ENCODE assay signal across 27 cellular contexts in the genomic region with DNA sequence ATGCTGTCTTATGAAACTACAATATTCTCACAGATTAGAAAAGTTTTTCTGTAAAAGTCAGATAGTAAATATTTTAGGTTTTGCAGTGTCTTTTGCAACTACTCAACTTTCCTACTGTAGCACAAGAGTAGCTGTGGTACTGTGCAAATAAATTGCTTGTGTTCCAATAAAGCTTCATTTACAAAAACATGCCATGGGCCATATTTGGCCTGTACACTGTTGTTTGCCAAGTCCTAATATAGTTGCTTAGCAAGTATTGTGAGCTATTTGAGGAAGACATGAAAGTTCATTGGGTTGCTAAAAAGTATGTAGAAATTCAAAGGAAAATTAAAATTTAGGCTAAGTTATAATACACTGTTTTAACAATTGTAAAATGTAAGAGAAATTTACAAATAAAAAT.
"Had no signal": no experiment of that assay in that cellular context is flagged by ENCODE, and none has a peak within 500 bp of the region (broad histone marks: within the 10 kb centered on the region; RNA-seq: fewer than 3 reads in every experiment).

No MANE protein-coding gene starts in this region.

- H3K9me3 Mint-ChIP-seq: stimulated activated memory B cell treated with anti-CD40 and anti-IgM and Interleukin-4, amounts not matched to agents 10 μg/mL and 1 μg/mL and 100 μg/mL, for 72 hours; type B pancreatic cell had no signal

- H3K27me3 Mint-ChIP-seq: stimulated activated memory B cell treated with anti-CD40 and anti-IgM and Interleukin-4, amounts not matched to agents 10 μg/mL and 1 μg/mL and 100 μg/mL, for 72 hours; stimulated activated naive CD8-positive, alpha-beta T cell treated with anti-CD3 and anti-CD28 coated beads, Interleukin-15, Interleukin-2, amounts not matched to agents 100 ng/mL and 50 ng/mL, for 24 hours had no signal

- DNase-seq: stimulated activated CD4-positive, alpha-beta T cell treated with anti-CD3 and anti-CD28 coated beads, Interleukin-2, amount 100 ng/mL, for 48 hours; stimulated activated CD4-positive, alpha-beta T cell treated with anti-CD3 and anti-CD28 coated beads, Interleukin-4, amount 100 ng/mL, for 1 hour; stimulated activated CD4-positive, alpha-beta T cell treated with anti-CD3 and anti-CD28 coated beads, Interleukin-4, amount 100 ng/mL, for 24 hours; stimulated activated CD4-positive, alpha-beta T cell treated with anti-CD3 and anti-CD28 coated beads, Interleukin-4, amount 100 ng/mL, for 4 hours; stimulated activated CD8-positive, alpha-beta memory T cell treated with anti-CD3 and anti-CD28 coated beads, Interleukin-4, amount 100 ng/mL, for 48 hours; stimulated activated naive B cell treated with anti-CD40 and anti-IgM and Interleukin-4, amounts not matched to agents 10 μg/mL and 1 μg/mL and 100 μg/mL, for 72 hours; stimulated activated naive CD4-positive, alpha-beta T cell; stimulated activated naive CD4-positive, alpha-beta T cell treated with Interleukin-2 at 50 U/mL for 16 hours; stimulated activated naive CD8-positive, alpha-beta T cell treated with anti-CD3 and anti-CD28 coated beads, Interleukin-15, Interleukin-2, amounts not matched to agents 100 U/mL and 50 U/mL, for 24 hours; stomach; substantia nigra; testis; thyroid gland; tibial artery; transverse colon; trophoblast cell; upper lobe of left lung; upper lobe of right lung; uterus had no signal

- H3K4me1 ChIP-seq: stomach, suprapubic skin, testis, thyroid gland, tibial nerve, transverse colon, upper lobe of left lung, upper lobe of right lung, uterus, vagina had no signal

- ATAC-seq: stimulated activated effector memory CD8-positive, alpha-beta T cell treated with anti-CD3 and anti-CD28 coated beads, Interleukin-12 subunit alpha, Interleukin-12 subunit beta, amount 100 ng/mL, for 72 hours; stimulated activated memory B cell treated with anti-CD40 and anti-IgM and Interleukin-4, amounts not matched to agents 10 μg/mL and 1 μg/mL and 100 μg/mL, for 72 hours; stimulated activated naive B cell treated with anti-CD40 and anti-IgM and Interleukin-4, amounts not matched to agents 10 μg/mL and 1 μg/mL and 100 μg/mL, for 72 hours; stimulated activated naive CD8-positive, alpha-beta T cell treated with anti-CD3 and anti-CD28 coated beads, Interleukin-15, Interleukin-2, amounts not matched to agents 100 U/mL and 50 U/mL, for 24 hours; upper lobe of right lung had no signal

- H3K4me3 ChIP-seq: stomach, suprapubic skin, testis, thoracic aorta, thyroid gland, tibial artery, tibial nerve, transverse colon, upper lobe of left lung, upper lobe of right lung, uterus, vagina had no signal

- H3K36me3 ChIP-seq: stomach, suprapubic skin, thoracic aorta, thyroid gland, tibial artery, tibial nerve, transverse colon, upper lobe of left lung, upper lobe of right lung, uterus, vagina had no signal

- H3K27ac Mint-ChIP-seq: stimulated activated effector memory CD8-positive, alpha-beta T cell treated with anti-CD3 and anti-CD28 coated beads, Interleukin-12 subunit alpha, Interleukin-12 subunit beta, amount 100 ng/mL, for 72 hours; stimulated activated memory B cell treated with anti-CD40 and anti-IgM and Interleukin-4, amounts not matched to agents 10 μg/mL and 1 μg/mL and 100 μg/mL, for 72 hours; stimulated activated naive B cell treated with anti-CD40 and anti-IgM and Interleukin-4, amounts not matched to agents 10 μg/mL and 1 μg/mL and 100 μg/mL, for 72 hours; stimulated activated naive CD8-positive, alpha-beta T cell treated with anti-CD3 and anti-CD28 coated beads, Interleukin-15, Interleukin-2, amounts not matched to agents 100 ng/mL and 50 ng/mL, for 24 hours; type B pancreatic cell had no signal

- H3K9me3 ChIP-seq: stomach, suprapubic skin, testis, thoracic aorta, thyroid gland, tibial artery, tibial nerve, transverse colon, upper lobe of left lung, upper lobe of right lung, uterus, vagina had no signal

- H3K27me3 ChIP-seq: stomach, suprapubic skin, testis, thyroid gland, tibial artery, tibial nerve, transverse colon, upper lobe of left lung, upper lobe of right lung, uterus, vagina had no signal

- H3K27ac ChIP-seq: stomach, suprapubic skin, testis, thyroid gland, tibial nerve, transverse colon, upper lobe of left lung, upper lobe of right lung, uterus, vagina had no signal

- H3K4me1 Mint-ChIP-seq: stimulated activated effector memory CD8-positive, alpha-beta T cell treated with anti-CD3 and anti-CD28 coated beads, Interleukin-12 subunit alpha, Interleukin-12 subunit beta, amount 100 ng/mL, for 72 hours; stimulated activated memory B cell treated with anti-CD40 and anti-IgM and Interleukin-4, amounts not matched to agents 10 μg/mL and 1 μg/mL and 100 μg/mL, for 72 hours; stimulated activated naive B cell treated with anti-CD40 and anti-IgM and Interleukin-4, amounts not matched to agents 10 μg/mL and 1 μg/mL and 100 μg/mL, for 72 hours had no signal

- H3K4me3 Mint-ChIP-seq: stimulated activated effector memory CD8-positive, alpha-beta T cell treated with anti-CD3 and anti-CD28 coated beads, Interleukin-12 subunit alpha, Interleukin-12 subunit beta, amount 100 ng/mL, for 72 hours; stimulated activated memory B cell treated with anti-CD40 and anti-IgM and Interleukin-4, amounts not matched to agents 10 μg/mL and 1 μg/mL and 100 μg/mL, for 72 hours; stimulated activated naive B cell treated with anti-CD40 and anti-IgM and Interleukin-4, amounts not matched to agents 10 μg/mL and 1 μg/mL and 100 μg/mL, for 72 hours; stimulated activated naive CD8-positive, alpha-beta T cell treated with anti-CD3 and anti-CD28 coated beads, Interleukin-15, Interleukin-2, amounts not matched to agents 100 ng/mL and 50 ng/mL, for 24 hours; type B pancreatic cell had no signal

- H3K36me3 Mint-ChIP-seq: stimulated activated effector memory CD8-positive, alpha-beta T cell treated with anti-CD3 and anti-CD28 coated beads, Interleukin-12 subunit alpha, Interleukin-12 subunit beta, amount 100 ng/mL, for 72 hours; stimulated activated memory B cell treated with anti-CD40 and anti-IgM and Interleukin-4, amounts not matched to agents 10 μg/mL and 1 μg/mL and 100 μg/mL, for 72 hours; stimulated activated naive B cell treated with anti-CD40 and anti-IgM and Interleukin-4, amounts not matched to agents 10 μg/mL and 1 μg/mL and 100 μg/mL, for 72 hours; type B pancreatic cell had no signal
